Comparison of ENCODE assay signal across 28 cellular contexts in genomic region chr16:24723663-24724062, GRCh38. TPM values are rescaled to one million over a fixed set of nuclear protein-coding genes. Genes with fewer than 3 reads are reported as not detected.
DNase-seq lines count a peak whose midpoint lies in the region; ATAC-seq and TF ChIP-seq lines count a peak whose summit lies in the region.
"Had no signal": no experiment of that assay in that cellular context is flagged by ENCODE, and none has a peak within 500 bp of the region (broad histone marks: within the 10 kb centered on the region; RNA-seq: fewer than 3 reads in every experiment).

No MANE protein-coding gene starts in this region.

- H3F3A ChIP-seq in SK-N-SH (replicated peaks; ENCODE audit: insufficient read depth) = no peaks in the 10 kb centered on the region

- POLR2A ChIA-PET in SK-N-SH (lab: Yijun Ruan, JAX) (no interaction called here), HEK293 (lab: Yijun Ruan, JAX) (no interaction called here)

- H3K27me3 Mint-ChIP-seq in activated naive CD8-positive, alpha-beta T cell treated with anti-CD3 and anti-CD28 coated beads, Interleukin-2, amount 50 U/mL, for 24 hours = peaks cover 2% of the 10 kb centered on the region
- H3K27me3 Mint-ChIP-seq: central memory CD8-positive, alpha-beta T cell had no signal

- no peak overlapping the region for H3K4me3 ChIP-seq in SK-N-SH (ENCODE audit: low read depth in 2 of 2, low read length in 1 of 2)
- H3K4me3 ChIP-seq in HEK293 (ENCODE audit: low read depth, low read length) = no peak overlapping the region
- no peak overlapping the region for H3K4me3 ChIP-seq in osteoblast (ENCODE audit: insufficient read depth, low read length)
- H3K4me3 ChIP-seq in ovary = no peak overlapping the region
- H3K4me3 ChIP-seq: HAP-1, hepatocyte, K562, lower lobe of right lung, neural progenitor cell, prostate gland, SJCRH30 had no signal

- CTCF ChIA-PET in SK-N-SH (lab: Yijun Ruan, JAX) = no interaction called here
- CTCF ChIA-PET in HEK293 (lab: Yijun Ruan, JAX) = no interaction called here

- H3K79me2 ChIP-seq in SK-N-SH (ENCODE audit: insufficient read depth) = no peaks in the 10 kb centered on the region
- no peaks in the 10 kb centered on the region for H3K79me2 ChIP-seq in osteoblast (ENCODE audit: insufficient read depth, low read length)

- no peaks in the 10 kb centered on the region for H4K20me1 ChIP-seq in SK-N-SH (ENCODE audit: insufficient read depth)
- no peaks in the 10 kb centered on the region for H4K20me1 ChIP-seq in osteoblast (ENCODE audit: insufficient read depth, low read length)

- no peak for TF ChIP-seq RAD21 in SK-N-SH (IDR thresholded peaks at IDR 0.05; ENCODE audit: low read length)

- H3K27me3 ChIP-seq in SK-N-SH (ENCODE audit: insufficient read depth) (no peaks in the 10 kb centered on the region), osteoblast (ENCODE audit: insufficient read depth, low read length) (no peaks in the 10 kb centered on the region), ovary (no peaks in the 10 kb centered on the region)
- H3K27me3 ChIP-seq: hepatocyte, neural progenitor cell, SJCRH30 had no signal

- TF ChIP-seq CTCF in SK-N-SH (IDR thresholded peaks at IDR 0.05) (no peak), HEK293 (tag by site-specific recombination; IDR thresholded peaks at IDR 0.05) (no peak), osteoblast (IDR thresholded peaks at IDR 0.05; ENCODE audit: extremely low read depth, low read depth, low read length) (no peak), ovary (IDR thresholded peaks at IDR 0.05) (no peak)

- no peak overlapping the region for H3K4me3 Mint-ChIP-seq in activated naive CD8-positive, alpha-beta T cell treated with anti-CD3 and anti-CD28 coated beads, Interleukin-2, amount 50 U/mL, for 24 hours
- H3K4me3 Mint-ChIP-seq: central memory CD8-positive, alpha-beta T cell; neural progenitor cell; T-helper 1 cell treated with Interleukin-12 subunit alpha and Interleukin-12 subunit beta and Interleukin-4 antibody, amounts not matched to agents 30 μg/mL and 1 μg/mL, for 36 hours had no signal

- no peak for ATAC-seq in SK-N-SH treated with all-trans-retinoic acid at 6 μM for 48 hours
- peak; percentile 41 for ATAC-seq in activated naive CD8-positive, alpha-beta T cell treated with anti-CD3 and anti-CD28 coated beads, Interleukin-2, amount 50 U/mL, for 24 hours
- ATAC-seq: K562, lower lobe of right lung had no signal

- no peaks in the 10 kb centered on the region for H3K9me2 ChIP-seq in SK-N-SH

- H3K36me3 ChIP-seq in SK-N-SH (replicated peaks in 1 of 2; ENCODE audit: control insufficient read depth in 1 of 2, insufficient read depth in 2 of 2, low read length in 1 of 2) (no peaks in the 10 kb centered on the region), HEK293 (ENCODE audit: control insufficient read depth in 2 of 2, insufficient read depth in 1 of 2, low read length in 2 of 2) (no peaks in the 10 kb centered on the region), osteoblast (ENCODE audit: insufficient read depth, low read length) (no peaks in the 10 kb centered on the region), ovary (no peaks in the 10 kb centered on the region)
- H3K36me3 ChIP-seq: HAP-1, lower lobe of right lung, neural progenitor cell, prostate gland, SJCRH30 had no signal

- DNase-seq in SK-N-SH = no peak
- no peak for DNase-seq in activated naive CD8-positive, alpha-beta T cell treated with anti-CD3 and anti-CD28 coated beads, Interleukin-2, amount 50 U/mL, for 24 hours
- no peak for DNase-seq in osteoblast (ENCODE audit: insufficient read length, low spot score, missing footprints)
- no peak for DNase-seq in ovary
- DNase-seq in SIG-M5 treated with dmso at 0.1 percent for 504 hours (lab: John Stamatoyannopoulos, UW; ENCODE audit: unreplicated experiment) = no peak
- DNase-seq in NOMO-1 treated with DMSO at 0.1 percent for 48 hours (lab: John Stamatoyannopoulos, UW; ENCODE audit: unreplicated experiment) = no peak
- DNase-seq: activated CD4-positive, alpha-beta T cell treated with anti-CD3 and anti-CD28 coated beads, Interleukin-2, amount 50 U/mL, for 4 hours; activated gamma-delta T cell; amygdala; CD8-positive, alpha-beta memory T cell; DMS153; erythroblast; lower lobe of right lung; MV-4-11; NCI-H1694 treated with DMSO at 0.1 percent for 48 hours; NCI-H774; OCI-M1; SJCRH30 had no signal

- H2AFZ ChIP-seq in SK-N-SH (ENCODE audit: low read depth) = peak overlapping the region; percentile 17; the same call in 1 of the 2 replicates
- no peak overlapping the region for H2AFZ ChIP-seq in osteoblast (ENCODE audit: low read length)
- H2AFZ ChIP-seq: hepatocyte, neural progenitor cell had no signal

- peaks cover 39% of the 10 kb centered on the region for H3K4me1 Mint-ChIP-seq in activated naive CD8-positive, alpha-beta T cell treated with anti-CD3 and anti-CD28 coated beads, Interleukin-2, amount 50 U/mL, for 24 hours
- H3K4me1 Mint-ChIP-seq: central memory CD8-positive, alpha-beta T cell had no signal

- peaks cover 1 to 2% of the 10 kb centered on the region in 2 experiments; a peak in 2 of 4 replicates for H3K4me1 ChIP-seq in SK-N-SH (ENCODE audit: control insufficient read depth in 1 of 2, insufficient read depth in 2 of 2, low read depth in 1 of 2, low read length in 1 of 2)
- no peaks in the 10 kb centered on the region for H3K4me1 ChIP-seq in HEK293 (ENCODE audit: control insufficient read depth, insufficient read depth, low read length)
- peaks cover 7% of the 10 kb centered on the region for H3K4me1 ChIP-seq in osteoblast (ENCODE audit: insufficient read depth, low read length)
- H3K4me1 ChIP-seq in ovary (ENCODE audit: insufficient read depth) = no peaks in the 10 kb centered on the region
- H3K4me1 ChIP-seq: prostate gland had no signal

- H3K27ac ChIP-seq in SK-N-SH (ENCODE audit: low read depth in 2 of 2, low read length in 1 of 2) (no peak overlapping the region), HEK293 (ENCODE audit: extremely low read depth, low read depth, low read length) (no peak overlapping the region), osteoblast (ENCODE audit: low read depth, low read length) (no peak overlapping the region), ovary (no peak overlapping the region)
- H3K27ac ChIP-seq: 22Rv1, hepatocyte, lower lobe of right lung, neural progenitor cell, prostate gland, SJCRH30 had no signal

- no peaks in the 10 kb centered on the region for H3K36me3 Mint-ChIP-seq in activated naive CD8-positive, alpha-beta T cell treated with anti-CD3 and anti-CD28 coated beads, Interleukin-2, amount 50 U/mL, for 24 hours (ENCODE audit: low read depth)
- H3K36me3 Mint-ChIP-seq: neural progenitor cell had no signal

- intact Hi-C loops in ovary (cut with DNase I) = loop anchor here in 1 of 4 donors (10.0 kb wide), 1 partner anchor 179 kb away; no protein-coding TSS in a partner anchor

- H3K4me2 ChIP-seq in SK-N-SH (peak overlapping the region; percentile 27; the same call in 1 of the 2 replicates), osteoblast (ENCODE audit: insufficient read depth, low read length) (peak overlapping the region; percentile 2)
- H3K4me2 ChIP-seq: hepatocyte, neural progenitor cell had no signal

- TF ChIP-seq EP300 in SK-N-SH (IDR thresholded peaks at IDR 0.05; ENCODE audit: borderline replicate concordance in 1 of 2, low read depth in 1 of 2, low read length in 1 of 2) (no peak), ovary (IDR thresholded peaks at IDR 0.05) (no peak)

- no peaks in the 10 kb centered on the region for H3K9me3 Mint-ChIP-seq in activated naive CD8-positive, alpha-beta T cell treated with anti-CD3 and anti-CD28 coated beads, Interleukin-2, amount 50 U/mL, for 24 hours
- H3K9me3 Mint-ChIP-seq: CD8-positive, alpha-beta memory T cell; central memory CD8-positive, alpha-beta T cell; neural progenitor cell; T-helper 1 cell treated with Interleukin-12 subunit alpha and Interleukin-12 subunit beta and Interleukin-4 antibody, amounts not matched to agents 30 μg/mL and 1 μg/mL, for 36 hours had no signal

- TF ChIP-seq POLR2A in ovary (IDR thresholded peaks at IDR 0.05) = no peak

- H3K27ac Mint-ChIP-seq in activated naive CD8-positive, alpha-beta T cell treated with anti-CD3 and anti-CD28 coated beads, Interleukin-2, amount 50 U/mL, for 24 hours = no peak overlapping the region
- H3K27ac Mint-ChIP-seq: neural progenitor cell; T-helper 1 cell treated with Interleukin-12 subunit alpha and Interleukin-12 subunit beta and Interleukin-4 antibody, amounts not matched to agents 30 μg/mL and 1 μg/mL, for 36 hours had no signal

- no peak overlapping the region for H3K9ac ChIP-seq in SK-N-SH
- H3K9ac ChIP-seq: neural progenitor cell had no signal

- H3K9me3 ChIP-seq in SK-N-SH (no peaks in the 10 kb centered on the region), HEK293 (ENCODE audit: control insufficient read depth, insufficient read depth, low read depth, low read length) (no peaks in the 10 kb centered on the region), osteoblast (ENCODE audit: low read depth, low read length) (no peaks in the 10 kb centered on the region), ovary (no peaks in the 10 kb centered on the region)
- H3K9me3 ChIP-seq: HAP-1, lower lobe of right lung, prostate gland, SJCRH30 had no signal

TF ChIP-seq in SK-N-SH, 30 proteins besides CTCF, POLR2A, EP300 and RAD21 (continues in another document):
- TF ChIP-seq FOSL2 (IDR thresholded peaks at IDR 0.05; ENCODE audit: borderline replicate concordance, low read depth) = no peak
- peak; percentile 38; the same call in 1 of the 2 replicates for TF ChIP-seq MEF2A (IDR thresholded peaks at IDR 0.05; ENCODE audit: borderline replicate concordance, low read depth)
- TF ChIP-seq TCF12 (IDR thresholded peaks at IDR 0.05) = no peak
- no peak for TF ChIP-seq GABPA (IDR thresholded peaks at IDR 0.05; ENCODE audit: low read depth)

TF ChIP-seq in HEK293, 187 proteins besides CTCF, POLR2A, EP300 and RAD21:
- TF ChIP-seq ZNF660 (tag by site-specific recombination; IDR thresholded peaks at IDR 0.05) (peak; percentile 95), GLI2 (tag by site-specific recombination; IDR thresholded peaks at IDR 0.05; ENCODE audit: borderline replicate concordance, low read depth) (no peak)

RNA-seq across cellular contexts. Expression of gene TNRC6A, which starts 5.8 kb away (rescaled TPM):
- polyA plus RNA-seq in SK-N-SH (2012; rRNA removed) = 32.5 and 40.1 TPM in 2 replicates
- 16.0 and 19.0 TPM in 2 replicates for polyA plus RNA-seq in SK-N-SH (2012; cell fraction: cytosol; rRNA removed)
- 127 and 149 TPM in 2 replicates for polyA plus RNA-seq in SK-N-SH (2012; cell fraction: nucleus; rRNA removed)
- 38.0 and 40.7 TPM in 2 replicates for total RNA-seq in osteoblast
- total RNA-seq in ovary = 10 to 100 TPM; 29.0 to 80.7 (median 60.4) TPM
- polyA plus RNA-seq in ovary = 10 to 100 TPM; 22.1 to 38.3 TPM
